Comparison of ENCODE assay signal across 15 cellular contexts in the genomic region with DNA sequence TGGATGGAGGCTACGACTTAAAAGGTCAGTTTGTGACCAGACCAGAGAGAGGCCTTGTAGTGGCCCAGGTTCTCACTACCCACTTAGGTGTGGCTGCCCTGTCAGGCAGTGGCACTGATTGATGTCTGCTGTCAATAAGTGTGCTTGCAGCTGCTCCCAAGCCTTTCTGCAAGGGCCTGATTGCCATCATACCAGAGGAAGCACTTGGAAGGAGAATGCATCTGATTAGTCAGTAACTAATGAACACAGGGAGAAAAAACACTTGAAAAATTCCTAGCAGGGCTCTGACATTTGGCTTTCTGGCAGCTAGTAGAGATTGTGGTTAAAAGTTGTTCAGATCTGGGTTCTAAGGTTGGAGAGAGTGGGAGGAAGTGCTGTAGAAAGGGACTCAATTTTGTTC.
A peak's percentile ranks its signal among the peaks of the same experiment; 100 is the strongest.
DNase-seq lines count a peak whose midpoint lies in the region; ATAC-seq and TF ChIP-seq lines count a peak whose summit lies in the region.
"Had no signal": no experiment of that assay in that cellular context is flagged by ENCODE, and none has a peak within 500 bp of the region (broad histone marks: within the 10 kb centered on the region; RNA-seq: fewer than 3 reads in every experiment).

No MANE protein-coding gene starts in this region.

- peaks cover 2% of the 10 kb centered on the region for H3K9me3 Mint-ChIP-seq in endodermal cell
- no peaks in the 10 kb centered on the region for H3K9me3 Mint-ChIP-seq in neural crest cell
- no peaks in the 10 kb centered on the region for H3K9me3 Mint-ChIP-seq in activated naive CD4-positive, alpha-beta T cell treated with anti-CD3 and anti-CD28 coated beads for 36 hours
- H3K9me3 Mint-ChIP-seq: immature natural killer cell had no signal

- no peaks in the 10 kb centered on the region for H3K4me1 ChIP-seq in endodermal cell (ENCODE audit: control insufficient read depth, insufficient read depth, low read length)

- H3K27ac Mint-ChIP-seq in endodermal cell, result peak overlapping the region; percentile 31
- peak overlapping the region; percentile 15 for H3K27ac Mint-ChIP-seq in neural crest cell (ENCODE audit: unreplicated experiment)
- H3K27ac Mint-ChIP-seq in activated naive CD4-positive, alpha-beta T cell treated with anti-CD3 and anti-CD28 coated beads for 36 hours, result no peak overlapping the region
- H3K27ac Mint-ChIP-seq: immature natural killer cell had no signal

- H3K36me3 ChIP-seq in endodermal cell (ENCODE audit: control insufficient read depth, insufficient read depth, low read length), result no peaks in the 10 kb centered on the region
- H3K36me3 ChIP-seq: Peyer's patch, WERI-Rb-1 had no signal

- no peaks in the 10 kb centered on the region for H3K9me3 ChIP-seq in endodermal cell (ENCODE audit: control insufficient read depth, low read length)
- H3K9me3 ChIP-seq: Peyer's patch had no signal

- 96% methylated on average over 1 of the region's 1 CpG; no CpG with 5 or more reads in 1 of the 2 experiments for WGBS in endodermal cell (ENCODE audit: insufficient coverage in 1 of 2, insufficient read length in 1 of 2), 2 experiments

- intact Hi-C loops in activated naive CD4-positive, alpha-beta T cell treated with anti-CD3 and anti-CD28 coated beads for 36 hours (cut with micrococcal nuclease), result no loop called here

- no peak overlapping the region for H3K4me3 ChIP-seq in endodermal cell (ENCODE audit: low read length)
- H3K4me3 ChIP-seq: Peyer's patch had no signal

- H3K36me3 Mint-ChIP-seq in endodermal cell (ENCODE audit: low read depth) (no peaks in the 10 kb centered on the region), neural crest cell (ENCODE audit: low read depth) (peaks cover 2% of the 10 kb centered on the region)
- H3K36me3 Mint-ChIP-seq in activated naive CD4-positive, alpha-beta T cell treated with anti-CD3 and anti-CD28 coated beads for 36 hours (ENCODE audit: low read depth), result no peaks in the 10 kb centered on the region
- H3K36me3 Mint-ChIP-seq: immature natural killer cell had no signal

- no peak overlapping the region for H3K4me3 Mint-ChIP-seq in endodermal cell
- no peak overlapping the region for H3K4me3 Mint-ChIP-seq in neural crest cell
- no peak overlapping the region for H3K4me3 Mint-ChIP-seq in activated naive CD4-positive, alpha-beta T cell treated with anti-CD3 and anti-CD28 coated beads for 36 hours
- H3K4me3 Mint-ChIP-seq: immature natural killer cell had no signal

- H3K27ac ChIP-seq in endodermal cell (ENCODE audit: low read depth, low read length), result no peak overlapping the region
- H3K27ac ChIP-seq: Peyer's patch, WERI-Rb-1 had no signal

- CTCF ChIA-PET in activated naive CD4-positive, alpha-beta T cell treated with anti-CD3 and anti-CD28 coated beads for 36 hours (lab: Charles Lee), result no interaction called here

- H3K9ac ChIP-seq in endodermal cell (ENCODE audit: extremely low read depth, low read length, poor library complexity, severe bottlenecking), result no peak overlapping the region

- peak; percentile 39 for DNase-seq in DMS153 treated with DMSO at 0.1 percent for 48 hours (lab: John Stamatoyannopoulos, UW; ENCODE audit: unreplicated experiment)
- peak; percentile 7 for DNase-seq in HT1080 (ENCODE audit: low read depth)
- no peak for DNase-seq in endodermal cell
- DNase-seq in neural crest cell (ENCODE audit: low read depth, low spot score), result no peak
- DNase-seq in activated naive CD4-positive, alpha-beta T cell treated with anti-CD3 and anti-CD28 coated beads for 36 hours, result no peak
- DNase-seq in UCSD-AML1 (lab: John Stamatoyannopoulos, UW; ENCODE audit: unreplicated experiment), result no peak
- DNase-seq in LoVo (ENCODE audit: low spot score), result no peak
- DNase-seq: activated gamma-delta T cell; central memory CD4-positive, alpha-beta T cell; immature natural killer cell; NCI-H1092; NCI-H526; Peyer's patch; WERI-Rb-1 had no signal

- H3K4me1 Mint-ChIP-seq in endodermal cell (peaks cover 41% of the 10 kb centered on the region), neural crest cell (peaks cover 32% of the 10 kb centered on the region)
- H3K4me1 Mint-ChIP-seq in activated naive CD4-positive, alpha-beta T cell treated with anti-CD3 and anti-CD28 coated beads for 36 hours (ENCODE audit: low read depth), result no peaks in the 10 kb centered on the region
- H3K4me1 Mint-ChIP-seq: immature natural killer cell had no signal

- TF ChIP-seq CTCF in endodermal cell (conservative IDR thresholded peaks at IDR 0.05), result no peak
- TF ChIP-seq CTCF in neural crest cell (conservative IDR thresholded peaks at IDR 0.05), result no peak

- no peak for ATAC-seq in GM18519 (IDR thresholded peaks at IDR 0.05; ENCODE audit: low FRiP score, unreplicated experiment)

- H3K27me3 Mint-ChIP-seq in endodermal cell (ENCODE audit: insufficient read depth) (no peaks in the 10 kb centered on the region), neural crest cell (ENCODE audit: low read depth) (no peaks in the 10 kb centered on the region)
- peaks cover 16% of the 10 kb centered on the region for H3K27me3 Mint-ChIP-seq in activated naive CD4-positive, alpha-beta T cell treated with anti-CD3 and anti-CD28 coated beads for 36 hours (ENCODE audit: low read depth)

- no peaks in the 10 kb centered on the region for H3K27me3 ChIP-seq in endodermal cell (ENCODE audit: control insufficient read depth, insufficient read depth, low read length, poor library complexity, severe bottlenecking)
- H3K27me3 ChIP-seq: Peyer's patch had no signal

Comparison
In these comparisons a context has a peak if more than half of its experiments do, and no peak if none do; other contexts are left out.
1. DNase-seq: peak in DMS153 treated with DMSO at 0.1 percent for 48 hours (single experiment) and HT1080 (single experiment); none in endodermal cell (single experiment), neural crest cell (single experiment), activated naive CD4-positive, alpha-beta T cell treated with anti-CD3 and anti-CD28 coated beads for 36 hours (single experiment), UCSD-AML1 (single experiment) and LoVo (single experiment).